ENCODE assay signal across 7 cellular contexts in the genomic region with DNA sequence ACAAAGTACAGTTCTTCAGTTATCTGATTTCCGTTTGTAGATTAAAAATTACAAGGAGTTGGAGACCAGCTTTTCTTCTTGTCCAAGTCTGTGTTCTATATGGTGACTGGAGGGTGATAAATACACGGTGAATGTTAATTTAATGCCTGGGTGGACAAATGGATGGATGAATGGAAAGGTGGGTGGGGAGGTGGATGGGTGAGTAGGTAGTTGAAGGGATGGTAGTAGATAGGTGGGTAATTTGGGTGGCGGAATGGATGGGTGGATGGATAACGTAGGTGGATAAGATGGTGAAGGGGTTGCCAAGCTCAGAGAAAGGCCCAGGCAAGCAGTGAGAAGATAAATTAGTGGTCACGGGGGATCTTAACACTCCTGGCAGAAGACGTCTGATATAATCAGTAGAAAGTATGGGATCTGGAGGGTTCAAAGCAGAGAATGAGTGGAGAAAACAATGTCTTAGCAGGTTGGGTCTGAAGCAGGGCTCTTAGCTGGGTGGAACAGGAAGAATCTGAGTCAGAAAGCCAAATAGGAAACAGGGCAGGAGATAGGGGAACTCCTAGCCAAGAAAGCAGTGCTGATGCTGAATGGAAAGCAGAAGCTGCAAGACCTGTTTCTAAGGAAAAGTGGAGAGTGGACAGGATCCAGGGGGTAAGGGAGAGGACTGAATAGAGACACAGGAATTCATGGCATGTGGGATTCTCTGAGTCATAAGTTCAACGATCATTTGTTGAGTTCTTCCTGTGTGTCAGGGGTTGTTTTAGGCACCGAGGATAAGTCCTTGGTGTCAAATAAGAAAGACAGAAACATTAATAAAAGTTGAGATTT.
DNase-seq lines count a peak whose midpoint lies in the region; ATAC-seq and TF ChIP-seq lines count a peak whose summit lies in the region.

No MANE protein-coding gene starts in this region.

- no peaks in the 10 kb centered on the region for H4K20me1 ChIP-seq in GM23338 (replicated peaks; ENCODE audit: insufficient read depth)

- H3F3A ChIP-seq in GM23338 (replicated peaks; ENCODE audit: low read depth): peaks cover 9% of the 10 kb centered on the region; the same call in 1 of the 2 replicates

- H3K79me2 ChIP-seq in GM23338 (replicated peaks; ENCODE audit: insufficient read depth): no peaks in the 10 kb centered on the region

- H2AFZ ChIP-seq in GM23338: no peak overlapping the region

- ATAC-seq in GM23338: no peak; the same call in 2 of the 3 replicates

- H3K27ac ChIP-seq in GM23338 (ENCODE audit: low read depth) (no peak overlapping the region), SJSA1 (peak overlapping the region; percentile 77), skeletal muscle tissue (ENCODE audit: low read depth, low read length) (peak overlapping the region; percentile 57)

- H3K4me3 ChIP-seq in GM23338 (no peak overlapping the region), SJSA1 (no peak overlapping the region), foreskin fibroblast (ENCODE audit: low read depth in 1 of 2, low read length in 2 of 2) (no peak overlapping the region), skeletal muscle tissue (ENCODE audit: low read length in 3 of 3) (no peak overlapping the region)

- no peak overlapping the region for H3K9ac ChIP-seq in skeletal muscle tissue (ENCODE audit: low read depth in 1 of 3, low read length in 3 of 3)

- no peaks in the 10 kb centered on the region for H3K9me3 Mint-ChIP-seq in GM23338

- no peak for TF ChIP-seq CTCF in GM23338 (conservative IDR thresholded peaks at IDR 0.05; ENCODE audit: low read depth in 2 of 2)
- TF ChIP-seq CTCF in foreskin fibroblast (IDR thresholded peaks at IDR 0.05; ENCODE audit: low read depth, low read length): no peak

- peaks cover 35% of the 10 kb centered on the region for H3K4me1 ChIP-seq in GM23338 (ENCODE audit: insufficient read depth)
- H3K4me1 ChIP-seq in SJSA1 (replicated peaks): peaks cover 53% of the 10 kb centered on the region
- H3K4me1 ChIP-seq in skeletal muscle tissue (ENCODE audit: control insufficient read depth in 3 of 3, insufficient read depth in 3 of 3, low read length in 3 of 3): peaks cover 41 to 67% (median 44%) of the 10 kb centered on the region in 3 donors

- peaks cover 30% of the 10 kb centered on the region for H3K4me1 Mint-ChIP-seq in GM23338

- H3K27me3 ChIP-seq in GM23338 (ENCODE audit: insufficient read depth) (peaks cover 21% of the 10 kb centered on the region), SJSA1 (replicated peaks) (no peaks in the 10 kb centered on the region), skeletal muscle tissue (ENCODE audit: control insufficient read depth in 3 of 3, insufficient read depth in 3 of 3, low read length in 3 of 3) (no peaks in the 10 kb centered on the region)

- no peak overlapping the region; the same call in 1 of the 2 replicates for H3K27ac Mint-ChIP-seq in GM23338

- H3K27me3 Mint-ChIP-seq in GM23338 (ENCODE audit: insufficient read depth, low read depth, poor library complexity): peaks cover 6% of the 10 kb centered on the region

- no peak overlapping the region for H3K4me3 Mint-ChIP-seq in GM23338

- DNase-seq in GM23338 (ENCODE audit: low spot score) (peak; percentile 40), SJSA1 (ENCODE audit: low read depth in 1 of 2, low spot score in 2 of 2) (peak; percentile 86 to 88), foreskin fibroblast (peak; percentile 91 to 97), UCSD-AML1 (lab: John Stamatoyannopoulos, UW; ENCODE audit: unreplicated experiment) (no peak), NCI-H1092 treated with DMSO at 0.1 percent for 48 hours (lab: John Stamatoyannopoulos, UW) (no peak), NCI-H1417 (lab: John Stamatoyannopoulos, UW) (no peak)

- H3K36me3 Mint-ChIP-seq in GM23338 (ENCODE audit: low read depth): no peaks in the 10 kb centered on the region

- H3K36me3 ChIP-seq in GM23338 (ENCODE audit: insufficient read depth) (no peaks in the 10 kb centered on the region), SJSA1 (no peaks in the 10 kb centered on the region), skeletal muscle tissue (ENCODE audit: control insufficient read depth in 3 of 3, insufficient read depth in 3 of 3, low read length in 3 of 3) (no peaks in the 10 kb centered on the region)

- H3K9me3 ChIP-seq in SJSA1 (replicated peaks) (no peaks in the 10 kb centered on the region), skeletal muscle tissue (ENCODE audit: control insufficient read depth in 3 of 3, low read length in 3 of 3) (no peaks in the 10 kb centered on the region)

- H3K9me2 ChIP-seq in GM23338 (ENCODE audit: insufficient read depth): no peaks in the 10 kb centered on the region; the same call in 1 of the 2 replicates

- no peak overlapping the region for H3K4me2 ChIP-seq in GM23338

TF ChIP-seq in GM23338, 12 proteins besides CTCF, POLR2A, EP300 and RAD21:
- TF ChIP-seq, protein P1, sequence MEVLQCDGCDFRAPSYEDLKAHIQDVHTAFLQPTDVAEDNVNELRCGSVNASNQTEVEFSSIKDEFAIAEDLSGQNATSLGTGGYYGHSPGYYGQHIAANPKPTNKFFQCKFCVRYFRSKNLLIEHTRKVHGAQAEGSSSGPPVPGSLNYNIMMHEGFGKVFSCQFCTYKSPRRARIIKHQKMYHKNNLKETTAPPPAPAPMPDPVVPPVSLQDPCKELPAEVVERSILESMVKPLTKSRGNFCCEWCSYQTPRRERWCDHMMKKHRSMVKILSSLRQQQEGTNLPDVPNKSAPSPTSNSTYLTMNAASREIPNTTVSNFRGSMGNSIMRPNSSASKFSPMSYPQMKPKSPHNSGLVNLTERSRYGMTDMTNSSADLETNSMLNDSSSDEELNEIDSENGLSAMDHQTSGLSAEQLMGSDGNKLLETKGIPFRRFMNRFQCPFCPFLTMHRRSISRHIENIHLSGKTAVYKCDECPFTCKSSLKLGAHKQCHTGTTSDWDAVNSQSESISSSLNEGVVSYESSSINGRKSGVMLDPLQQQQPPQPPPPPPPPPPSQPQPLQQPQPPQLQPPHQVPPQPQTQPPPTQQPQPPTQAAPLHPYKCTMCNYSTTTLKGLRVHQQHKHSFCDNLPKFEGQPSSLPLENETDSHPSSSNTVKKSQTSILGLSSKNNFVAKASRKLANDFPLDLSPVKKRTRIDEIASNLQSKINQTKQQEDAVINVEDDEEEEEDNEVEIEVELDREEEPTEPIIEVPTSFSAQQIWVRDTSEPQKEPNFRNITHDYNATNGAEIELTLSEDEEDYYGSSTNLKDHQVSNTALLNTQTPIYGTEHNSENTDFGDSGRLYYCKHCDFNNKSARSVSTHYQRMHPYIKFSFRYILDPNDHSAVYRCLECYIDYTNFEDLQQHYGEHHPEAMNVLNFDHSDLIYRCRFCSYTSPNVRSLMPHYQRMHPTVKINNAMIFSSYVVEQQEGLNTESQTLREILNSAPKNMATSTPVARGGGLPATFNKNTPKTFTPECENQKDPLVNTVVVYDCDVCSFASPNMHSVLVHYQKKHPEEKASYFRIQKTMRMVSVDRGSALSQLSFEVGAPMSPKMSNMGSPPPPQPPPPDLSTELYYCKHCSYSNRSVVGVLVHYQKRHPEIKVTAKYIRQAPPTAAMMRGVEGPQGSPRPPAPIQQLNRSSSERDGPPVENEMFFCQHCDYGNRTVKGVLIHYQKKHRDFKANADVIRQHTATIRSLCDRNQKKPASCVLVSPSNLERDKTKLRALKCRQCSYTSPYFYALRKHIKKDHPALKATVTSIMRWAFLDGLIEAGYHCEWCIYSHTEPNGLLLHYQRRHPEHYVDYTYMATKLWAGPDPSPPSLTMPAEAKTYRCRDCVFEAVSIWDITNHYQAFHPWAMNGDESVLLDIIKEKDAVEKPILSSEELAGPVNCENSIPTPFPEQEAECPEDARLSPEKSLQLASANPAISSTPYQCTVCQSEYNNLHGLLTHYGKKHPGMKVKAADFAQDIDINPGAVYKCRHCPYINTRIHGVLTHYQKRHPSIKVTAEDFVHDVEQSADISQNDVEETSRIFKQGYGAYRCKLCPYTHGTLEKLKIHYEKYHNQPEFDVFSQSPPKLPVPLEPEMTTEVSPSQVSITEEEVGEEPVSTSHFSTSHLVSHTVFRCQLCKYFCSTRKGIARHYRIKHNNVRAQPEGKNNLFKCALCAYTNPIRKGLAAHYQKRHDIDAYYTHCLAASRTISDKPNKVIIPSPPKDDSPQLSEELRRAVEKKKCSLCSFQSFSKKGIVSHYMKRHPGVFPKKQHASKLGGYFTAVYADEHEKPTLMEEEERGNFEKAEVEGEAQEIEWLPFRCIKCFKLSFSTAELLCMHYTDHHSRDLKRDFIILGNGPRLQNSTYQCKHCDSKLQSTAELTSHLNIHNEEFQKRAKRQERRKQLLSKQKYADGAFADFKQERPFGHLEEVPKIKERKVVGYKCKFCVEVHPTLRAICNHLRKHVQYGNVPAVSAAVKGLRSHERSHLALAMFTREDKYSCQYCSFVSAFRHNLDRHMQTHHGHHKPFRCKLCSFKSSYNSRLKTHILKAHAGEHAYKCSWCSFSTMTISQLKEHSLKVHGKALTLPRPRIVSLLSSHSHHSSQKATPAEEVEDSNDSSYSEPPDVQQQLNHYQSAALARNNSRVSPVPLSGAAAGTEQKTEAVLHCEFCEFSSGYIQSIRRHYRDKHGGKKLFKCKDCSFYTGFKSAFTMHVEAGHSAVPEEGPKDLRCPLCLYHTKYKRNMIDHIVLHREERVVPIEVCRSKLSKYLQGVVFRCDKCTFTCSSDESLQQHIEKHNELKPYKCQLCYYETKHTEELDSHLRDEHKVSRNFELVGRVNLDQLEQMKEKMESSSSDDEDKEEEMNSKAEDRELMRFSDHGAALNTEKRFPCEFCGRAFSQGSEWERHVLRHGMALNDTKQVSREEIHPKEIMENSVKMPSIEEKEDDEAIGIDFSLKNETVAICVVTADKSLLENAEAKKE (CRISPR knock-in tag; IDR thresholded peaks at IDR 0.05): peak; percentile 75
- no peak for TF ChIP-seq POLR2AphosphoS5 (IDR thresholded peaks at IDR 0.05; ENCODE audit: low read depth)

Comparison
In these comparisons a context has a peak if more than half of its experiments do, and no peak if none do; other contexts are left out.
1. DNase-seq: peak in GM23338 (single experiment), SJSA1 (2 of 2) and foreskin fibroblast (2 of 2); none in UCSD-AML1 (single experiment), NCI-H1092 treated with DMSO at 0.1 percent for 48 hours (single experiment) and NCI-H1417 (0 of 3).